Comparison of ENCODE assay signal across 19 cellular contexts in the genomic region with DNA sequence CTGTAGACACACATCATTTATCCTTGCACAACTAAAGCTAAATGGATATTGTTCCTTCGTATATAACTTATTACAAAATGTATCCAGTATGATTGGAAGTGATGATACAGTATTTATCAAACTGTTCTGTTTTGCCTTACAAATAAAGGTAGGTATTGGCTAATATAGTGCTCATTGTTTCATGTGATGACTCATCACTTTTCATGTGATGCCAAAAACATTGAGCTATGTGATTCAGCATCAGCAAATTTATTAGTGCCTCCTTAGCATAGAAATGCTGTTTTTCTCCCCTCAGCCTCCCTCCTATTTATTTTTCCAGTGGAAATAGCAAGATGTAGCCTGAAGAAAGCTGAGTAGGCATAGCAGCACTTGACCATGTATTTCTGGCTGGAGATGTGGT.
A peak's percentile ranks its signal among the peaks of the same experiment; 100 is the strongest.
DNase-seq lines count a peak whose midpoint lies in the region; ATAC-seq and TF ChIP-seq lines count a peak whose summit lies in the region.
"Had no signal": no experiment of that assay in that cellular context is flagged by ENCODE, and none has a peak within 500 bp of the region (broad histone marks: within the 10 kb centered on the region; RNA-seq: fewer than 3 reads in every experiment).

No MANE protein-coding gene starts in this region.

- no peak overlapping the region for H2BK20ac ChIP-seq in IMR-90 (ENCODE audit: low read depth, low read length)

- no peak overlapping the region for H4K91ac ChIP-seq in IMR-90 (ENCODE audit: insufficient read depth, low read depth, low read length)

- H3K4me3 ChIP-seq in IMR-90 (ENCODE audit: insufficient read depth, low read depth, low read length) (no peak overlapping the region), brain microvascular endothelial cell (ENCODE audit: low read depth, low read length) (no peak overlapping the region), foreskin fibroblast (ENCODE audit: low read depth in 1 of 2, low read length in 2 of 2) (no peak overlapping the region)
- H3K4me3 ChIP-seq: upper lobe of right lung had no signal

- H3K27ac ChIP-seq in IMR-90 (ENCODE audit: insufficient read depth, low read length) (no peak overlapping the region), brain microvascular endothelial cell (no peak overlapping the region)
- H3K27ac ChIP-seq: upper lobe of right lung had no signal

- H3K4me1 ChIP-seq in IMR-90 (ENCODE audit: control insufficient read depth, insufficient read depth, low read length), result no peaks in the 10 kb centered on the region
- H3K4me1 ChIP-seq: upper lobe of right lung had no signal

- in situ Hi-C loops in IMR-90 (cut with MboI; ENCODE audit: low sequenced_read_pairs) (no loop called here), brain microvascular endothelial cell (cut with HindIII; ENCODE audit: low pct_ligation_motif_present, low sequenced_read_pairs) (no loop called here)

- H3K9ac ChIP-seq in IMR-90 (ENCODE audit: low read depth, low read length), result no peak overlapping the region

- H3K36me3 ChIP-seq in IMR-90 (ENCODE audit: control insufficient read depth, insufficient read depth, low read length) (no peaks in the 10 kb centered on the region), brain microvascular endothelial cell (replicated peaks) (no peaks in the 10 kb centered on the region)
- H3K36me3 ChIP-seq: upper lobe of right lung had no signal

- CTCF ChIA-PET in IMR-90 (lab: Yijun Ruan, JAX), result no interaction called here

- H3K4me2 ChIP-seq in IMR-90 (ENCODE audit: low read depth, low read length), result no peak overlapping the region

- H3K4ac ChIP-seq in IMR-90 (ENCODE audit: low read depth, low read length), result no peak overlapping the region

- POLR2A ChIA-PET in IMR-90 (lab: Charles Lee; ENCODE audit: unreplicated experiment), result no interaction called here

- ATAC-seq in IMR-90 (ENCODE audit: low read depth) (no peak), GM18511 (IDR thresholded peaks at IDR 0.05; ENCODE audit: unreplicated experiment) (no peak), left ventricle myocardium superior (no peak)
- ATAC-seq: effector memory CD8-positive, alpha-beta T cell; stimulated activated naive CD8-positive, alpha-beta T cell treated with anti-CD3 and anti-CD28 coated beads, Interleukin-15, amount 100 ng/mL, for 72 hours; upper lobe of right lung had no signal

- H2AK9ac ChIP-seq in IMR-90 (replicated peaks; ENCODE audit: low read depth, low read length, poor library complexity), result no peak overlapping the region

- BruUV-seq in IMR-90 (replicated peaks; lab: Mats Ljungman, UMichigan), result no TSS peak

- no peaks in the 10 kb centered on the region for H3K9me1 ChIP-seq in IMR-90 (ENCODE audit: insufficient read depth, low read length)

- no peak overlapping the region for H2BK15ac ChIP-seq in IMR-90 (ENCODE audit: low read depth, low read length)

- no peak overlapping the region for H3K23ac ChIP-seq in IMR-90 (ENCODE audit: low read depth, low read length)

- H3K27me3 ChIP-seq in IMR-90 (ENCODE audit: control insufficient read depth, insufficient read depth, low read length), result no peaks in the 10 kb centered on the region
- H3K27me3 ChIP-seq in brain microvascular endothelial cell (replicated peaks), result no peaks in the 10 kb centered on the region
- H3K27me3 ChIP-seq: upper lobe of right lung had no signal

- no peak overlapping the region for H2AFZ ChIP-seq in IMR-90 (replicated peaks; ENCODE audit: low read length, poor library complexity)

- peak; percentile 13 for DNase-seq in Ammon's horn (ENCODE audit: low spot score)
- peak; percentile 36 for DNase-seq in IMR-90
- DNase-seq in brain microvascular endothelial cell, result peak; percentile 27
- DNase-seq in foreskin fibroblast, result peak; percentile 32 to 76
- DNase-seq in NCI-H526 (lab: John Stamatoyannopoulos, UW), result no peak
- no peak for DNase-seq in stimulated activated CD4-positive, alpha-beta T cell treated with anti-CD3 and anti-CD28 coated beads, Interleukin-2, amount 100 ng/mL, for 24 hours
- DNase-seq in left ventricle myocardium superior, result no peak
- DNase-seq: activated CD4-positive, alpha-beta T cell treated with anti-CD3 and anti-CD28 coated beads, Interleukin-2, amount 50 U/mL, for 4 hours; activated T-cell treated with anti-CD3 and anti-CD28 coated beads, Interleukin-2, amount 50 U/mL, for 1 hour; CD4-positive, alpha-beta memory T cell; central memory CD4-positive, alpha-beta T cell; effector memory CD8-positive, alpha-beta T cell; MV-4-11; NCI-H2107; NCI-H774; nephron progenitor cell; stimulated activated naive CD8-positive, alpha-beta T cell treated with anti-CD3 and anti-CD28 coated beads, Interleukin-15, amount 100 ng/mL, for 72 hours; upper lobe of right lung had no signal

- WGBS in IMR-90 (ENCODE audit: extremely low coverage in 2 of 2, insufficient read length in 1 of 2), 2 experiments, result no CpG with 5 or more reads among the region's 1 CpG

- TF ChIP-seq CTCF in IMR-90 (conservative IDR thresholded peaks at IDR 0.05; ENCODE audit: low read depth, low read length), result no peak
- TF ChIP-seq CTCF in brain microvascular endothelial cell (IDR thresholded peaks at IDR 0.05; ENCODE audit: low read depth, low read length, missing control alignments), result no peak
- no peak for TF ChIP-seq CTCF in foreskin fibroblast (IDR thresholded peaks at IDR 0.05; ENCODE audit: low read depth, low read length)

- no peaks in the 10 kb centered on the region for H3K79me1 ChIP-seq in IMR-90 (ENCODE audit: low read depth in 1 of 2, low read length in 2 of 2)

- H3K14ac ChIP-seq in IMR-90 (replicated peaks; ENCODE audit: low read depth, low read length), result no peak overlapping the region

- no peaks in the 10 kb centered on the region for H4K20me1 ChIP-seq in IMR-90 (ENCODE audit: insufficient read depth, low read length)

- no peak overlapping the region for H2AK5ac ChIP-seq in IMR-90 (ENCODE audit: low read depth, low read length)

- no peak overlapping the region for H2BK5ac ChIP-seq in IMR-90 (ENCODE audit: low read depth, low read length, poor library complexity, severe bottlenecking)

- no peak for TF ChIP-seq POLR2A in IMR-90 (IDR thresholded peaks at IDR 0.05; ENCODE audit: low read depth, low read length)

- H3K56ac ChIP-seq in IMR-90 (ENCODE audit: extremely low read depth, insufficient read depth, low read length), result no peak overlapping the region

- no peak overlapping the region for H4K5ac ChIP-seq in IMR-90 (ENCODE audit: low read depth, low read length)

- H3K9me3 ChIP-seq in IMR-90 (ENCODE audit: control insufficient read depth, insufficient read depth, low read length), result peaks cover 2% of the 10 kb centered on the region; the same call in 1 of the 2 replicates
- H3K9me3 ChIP-seq: upper lobe of right lung had no signal

- no peak overlapping the region for H3K18ac ChIP-seq in IMR-90 (ENCODE audit: low read depth, low read length)

- no peak for TF ChIP-seq RAD21 in IMR-90 (IDR thresholded peaks at IDR 0.05; ENCODE audit: low read length)

- intact Hi-C loops in IMR-90 (cut with micrococcal nuclease) (no loop called here), left ventricle myocardium superior (cut with micrococcal nuclease) (no loop called here)

- dilution Hi-C loops in IMR-90 (cut with HindIII; ENCODE audit: low sequenced_read_pairs, unreplicated experiment), result no loop called here

- no peak overlapping the region for H2BK120ac ChIP-seq in IMR-90 (ENCODE audit: low read depth, low read length)

- H4K8ac ChIP-seq in IMR-90 (ENCODE audit: low read depth in 2 of 2, low read length in 2 of 2), result no peak overlapping the region

TF ChIP-seq in IMR-90, 13 proteins besides CTCF, POLR2A, EP300 and RAD21:
- TF ChIP-seq CHD1 (IDR thresholded peaks at IDR 0.05; ENCODE audit: low read depth, low read length), result no peak
- TF ChIP-seq MAFK (IDR thresholded peaks at IDR 0.05; ENCODE audit: low read depth, low read length), result peak; percentile 97
- TF ChIP-seq FOS (IDR thresholded peaks at IDR 0.05; ENCODE audit: low read depth, low read length), result peak; percentile 68
- TF ChIP-seq MAZ (IDR thresholded peaks at IDR 0.05; ENCODE audit: borderline replicate concordance, low read depth, low read length), result no peak
- TF ChIP-seq CEBPB (IDR thresholded peaks at IDR 0.05; ENCODE audit: low read depth, low read length), result no peak
- peak; percentile 88 for TF ChIP-seq NFE2L2 (IDR thresholded peaks at IDR 0.05; ENCODE audit: low read depth, low read length)

Comparison
In these comparisons a context has a peak if more than half of its experiments do, and no peak if none do; other contexts are left out.
1. DNase-seq: peak in Ammon's horn (single experiment), IMR-90 (single experiment), brain microvascular endothelial cell (single experiment) and foreskin fibroblast (2 of 2); none in NCI-H526 (0 of 2), stimulated activated CD4-positive, alpha-beta T cell treated with anti-CD3 and anti-CD28 coated beads, Interleukin-2, amount 100 ng/mL, for 24 hours (0 of 2) and left ventricle myocardium superior (single experiment).